In genomic region chr11:108467091-108467823, GRCh38 we compare ENCODE assay signal across 1 cellular context.
TF ChIP-seq lines count a peak whose summit lies in the region.

Gene C11orf65, minus strand, starts transcription at chr11:108467529. Its CDS starts 5,970 bp downstream, at chr11:108461559.

TF ChIP-seq in K562, 482 proteins besides CTCF, POLR2A, EP300 and RAD21 (continued from another document and continues in another):
- TF ChIP-seq ZNF395 (CRISPR knock-in tag; IDR thresholded peaks at IDR 0.05) = peak; percentile 47; the same call in 1 of the 2 replicates
- TF ChIP-seq STAT6 (CRISPR knock-in tag; IDR thresholded peaks at IDR 0.05) = no peak
- no peak for TF ChIP-seq ZBTB33 (CRISPR knock-in tag; IDR thresholded peaks at IDR 0.05)
- peak; percentile 92 for TF ChIP-seq VEZF1 (CRISPR knock-in tag; IDR thresholded peaks at IDR 0.05)
- TF ChIP-seq BHLHE40 (IDR thresholded peaks at IDR 0.05; ENCODE audit: low read length) = 0 out of 2 replicates have a peak, but pooled peaks have one; percentile 18
- TF ChIP-seq RBM25 (IDR thresholded peaks at IDR 0.05; ENCODE audit: low read depth, low read length, severe bottlenecking) = no peak
- peak; percentile 49 for TF ChIP-seq L3MBTL2 (IDR thresholded peaks at IDR 0.05)
- TF ChIP-seq XRCC5 (IDR thresholded peaks at IDR 0.05; ENCODE audit: low read depth, low read length) = no peak
- no peak for TF ChIP-seq IRF9 (tag; IDR thresholded peaks at IDR 0.05)
- no peak for TF ChIP-seq SRSF3 (IDR thresholded peaks at IDR 0.05; ENCODE audit: insufficient read depth, low read length)
- no peak for TF ChIP-seq NFE2L1 (tag; IDR thresholded peaks at IDR 0.05; ENCODE audit: borderline replicate concordance, low read depth)
- TF ChIP-seq ZNF766 (CRISPR knock-in tag; conservative IDR thresholded peaks at IDR 0.05) = 0 out of 2 replicates have a peak, but pooled peaks have one; percentile 15
- peak; percentile 32; the same call in 1 of the 2 replicates for TF ChIP-seq ARID1B (IDR thresholded peaks at IDR 0.05)
- no peak for TF ChIP-seq ZNF780A (CRISPR knock-in tag; IDR thresholded peaks at IDR 0.05)
- no peak for TF ChIP-seq ZSCAN32 (CRISPR knock-in tag; IDR thresholded peaks at IDR 0.05)
- no peak for TF ChIP-seq ZNF12 (CRISPR knock-in tag; IDR thresholded peaks at IDR 0.05)
- peak; percentile 82 for TF ChIP-seq TFAP4 (CRISPR knock-in tag; IDR thresholded peaks at IDR 0.05; ENCODE audit: borderline replicate concordance)
- TF ChIP-seq RERE (CRISPR knock-in tag; IDR thresholded peaks at IDR 0.05; ENCODE audit: borderline replicate concordance) = no peak
- no peak for TF ChIP-seq ZZZ3 (IDR thresholded peaks at IDR 0.05)
- no peak for TF ChIP-seq ZNF79 (CRISPR knock-in tag; IDR thresholded peaks at IDR 0.05; ENCODE audit: low read depth)
- no peak; the same call in 1 of the 2 replicates for TF ChIP-seq ZKSCAN8 (CRISPR knock-in tag; IDR thresholded peaks at IDR 0.05)
- peak; percentile 95 for TF ChIP-seq PHF20 (IDR thresholded peaks at IDR 0.05; ENCODE audit: partially characterized antibody)
- no peak for TF ChIP-seq ZFP30 (CRISPR knock-in tag; IDR thresholded peaks at IDR 0.05; ENCODE audit: borderline replicate concordance)
- TF ChIP-seq SPI1 (IDR thresholded peaks at IDR 0.05; ENCODE audit: borderline replicate concordance, low read depth, low read length) = no peak
- no peak for TF ChIP-seq ZNF695 (CRISPR knock-in tag; IDR thresholded peaks at IDR 0.05)
- TF ChIP-seq KLF1 (tag; IDR thresholded peaks at IDR 0.05) = no peak
- 0 out of 2 replicates have a peak, but pooled peaks have one; percentile 42 for TF ChIP-seq TCF7 (IDR thresholded peaks at IDR 0.05; ENCODE audit: borderline replicate concordance)
- TF ChIP-seq SIN3B (IDR thresholded peaks at IDR 0.05; ENCODE audit: low read depth) = peak; percentile 81
- TF ChIP-seq ZNF696 (CRISPR knock-in tag; conservative IDR thresholded peaks at IDR 0.05) = no peak
- TF ChIP-seq RNF2 (IDR thresholded peaks at IDR 0.05) = peak; percentile 35; the same call in 1 of the 2 replicates
- TF ChIP-seq ZNF639 (CRISPR knock-in tag; conservative IDR thresholded peaks at IDR 0.05 in 1 of 2, IDR thresholded peaks at IDR 0.05 in 1 of 2) = peak in 1 of 2 experiments; percentile 74; a peak in 1 of 4 replicates
- no peak for TF ChIP-seq ARID3B (CRISPR knock-in tag; IDR thresholded peaks at IDR 0.05; ENCODE audit: borderline replicate concordance)
- TF ChIP-seq ZNF280A (IDR thresholded peaks at IDR 0.05; ENCODE audit: low read depth, partially characterized antibody) = no peak
- TF ChIP-seq ID3 (CRISPR knock-in tag; IDR thresholded peaks at IDR 0.05) = no peak
- no peak for TF ChIP-seq ID3 (tag; IDR thresholded peaks at IDR 0.05)
- TF ChIP-seq BRD4 (IDR thresholded peaks at IDR 0.05) = peak; percentile 81; the same call in 1 of the 2 replicates
- no peak for TF ChIP-seq MAX (CRISPR knock-in tag; IDR thresholded peaks at IDR 0.05)
- TF ChIP-seq TBL1XR1 (IDR thresholded peaks at IDR 0.05; ENCODE audit: low read length in 2 of 2) = 0 out of 4 replicates have a peak, but pooled peaks of 1 of the 2 experiments have one; percentile 40
- TF ChIP-seq ZFX (CRISPR knock-in tag; IDR thresholded peaks at IDR 0.05) = peak; percentile 92
- TF ChIP-seq DIDO1 (tag; IDR thresholded peaks at IDR 0.05; ENCODE audit: low read depth) = no peak
